9 cellular contexts compared by ENCODE assay signal in genomic region chr10:48792687-48793096, GRCh38.
DNase-seq lines count a peak whose midpoint lies in the region; TF ChIP-seq lines count a peak whose summit lies in the region.
"Had no signal": no experiment of that assay in that cellular context is flagged by ENCODE, and none has a peak within 500 bp of the region (broad histone marks: within the 10 kb centered on the region; RNA-seq: fewer than 3 reads in every experiment).

No MANE protein-coding gene starts in this region.

- H3K4me1 ChIP-seq in MM.1S (ENCODE audit: low read length) = no peaks in the 10 kb centered on the region

- H3K4me3 Mint-ChIP-seq in activated CD4-positive, alpha-beta memory T cell treated with anti-CD3 and anti-CD28 coated beads, Interleukin-2, amount 10 ng/mL, durations not matched to agents 7 days and 5 days = no peak overlapping the region
- no peak overlapping the region for H3K4me3 Mint-ChIP-seq in activated CD4-positive, alpha-beta memory T cell treated with anti-CD3 and anti-CD28 coated beads for 36 hours
- H3K4me3 Mint-ChIP-seq in osteocyte (ENCODE audit: unreplicated experiment) (no peak overlapping the region), mesothelial cell of epicardium (no peak overlapping the region)

- no peaks in the 10 kb centered on the region for H3K79me2 ChIP-seq in MM.1S (ENCODE audit: low read length)

- H2AFZ ChIP-seq in MM.1S (ENCODE audit: low read length) = no peak overlapping the region

- no peaks in the 10 kb centered on the region for H4K20me1 ChIP-seq in MM.1S (ENCODE audit: insufficient read depth, low read length)

- no peaks in the 10 kb centered on the region for H3K9me3 ChIP-seq in MM.1S (replicated peaks; ENCODE audit: insufficient read depth, low read length)

- TF ChIP-seq CTCF in osteocyte (IDR thresholded peaks at IDR 0.05) (no peak), mesothelial cell of epicardium (IDR thresholded peaks at IDR 0.05; ENCODE audit: unreplicated experiment) (no peak), MM.1S (IDR thresholded peaks at IDR 0.05; ENCODE audit: low read length) (no peak)

- H3K4me1 Mint-ChIP-seq in activated CD4-positive, alpha-beta memory T cell treated with anti-CD3 and anti-CD28 coated beads, Interleukin-2, amount 10 ng/mL, durations not matched to agents 7 days and 5 days = peaks cover 7% of the 10 kb centered on the region
- H3K4me1 Mint-ChIP-seq in activated CD4-positive, alpha-beta memory T cell treated with anti-CD3 and anti-CD28 coated beads for 36 hours (ENCODE audit: low read depth) = no peaks in the 10 kb centered on the region
- H3K4me1 Mint-ChIP-seq in osteocyte (ENCODE audit: unreplicated experiment) = no peaks in the 10 kb centered on the region
- no peaks in the 10 kb centered on the region for H3K4me1 Mint-ChIP-seq in mesothelial cell of epicardium

- POLR2A ChIA-PET in activated CD4-positive, alpha-beta memory T cell treated with anti-CD3 and anti-CD28 coated beads, Interleukin-2, amount 10 ng/mL, durations not matched to agents 7 days and 5 days (lab: Charles Lee) = interaction anchor here (0.7 kb wide), 1 partner anchor 10 kb away, joined by 4 read pairs; no protein-coding TSS in a partner anchor
- POLR2A ChIA-PET in activated CD4-positive, alpha-beta memory T cell treated with anti-CD3 and anti-CD28 coated beads for 36 hours (lab: Charles Lee) = no interaction called here

- CTCF ChIA-PET in activated CD4-positive, alpha-beta memory T cell treated with anti-CD3 and anti-CD28 coated beads, Interleukin-2, amount 10 ng/mL, durations not matched to agents 7 days and 5 days (lab: Charles Lee) = interaction anchor here (0.5 to 1.0 kb wide), 4 partner anchors 10 to 136 kb away, joined by 3 read pairs; no protein-coding TSS in a partner anchor
- CTCF ChIA-PET in activated CD4-positive, alpha-beta memory T cell treated with anti-CD3 and anti-CD28 coated beads for 36 hours (lab: Charles Lee) = no interaction called here

- no peak overlapping the region for H3K9ac ChIP-seq in MM.1S (ENCODE audit: low read length)

- no peak overlapping the region for H3K4me3 ChIP-seq in MM.1S (ENCODE audit: low read length)

- H3K27ac ChIP-seq in epithelial cell of prostate (peak overlapping the region; percentile 48), MM.1S (ENCODE audit: low read length) (no peak overlapping the region)

- no peaks in the 10 kb centered on the region for H3F3A ChIP-seq in MM.1S (ENCODE audit: insufficient read depth, low read length)

- no peaks in the 10 kb centered on the region for H3K36me3 Mint-ChIP-seq in activated CD4-positive, alpha-beta memory T cell treated with anti-CD3 and anti-CD28 coated beads, Interleukin-2, amount 10 ng/mL, durations not matched to agents 7 days and 5 days (ENCODE audit: low read depth)
- H3K36me3 Mint-ChIP-seq in activated CD4-positive, alpha-beta memory T cell treated with anti-CD3 and anti-CD28 coated beads for 36 hours = no peaks in the 10 kb centered on the region
- H3K36me3 Mint-ChIP-seq in osteocyte (ENCODE audit: unreplicated experiment) = no peaks in the 10 kb centered on the region
- H3K36me3 Mint-ChIP-seq in mesothelial cell of epicardium = no peaks in the 10 kb centered on the region

- H3K4me2 ChIP-seq in MM.1S (ENCODE audit: low read depth, low read length) = no peak overlapping the region

- H3K27me3 ChIP-seq in MM.1S (replicated peaks; ENCODE audit: insufficient read depth, low read length) = no peaks in the 10 kb centered on the region

- intact Hi-C loops in activated CD4-positive, alpha-beta memory T cell treated with anti-CD3 and anti-CD28 coated beads for 36 hours (cut with micrococcal nuclease) = loop anchor here (5.0 kb wide), 1 partner anchor 385 kb away; no protein-coding TSS in a partner anchor

- H3K9me2 ChIP-seq in MM.1S (replicated peaks; ENCODE audit: insufficient read depth, low read length) = no peaks in the 10 kb centered on the region

- DNase-seq in activated CD4-positive, alpha-beta memory T cell treated with anti-CD3 and anti-CD28 coated beads, Interleukin-2, amount 10 ng/mL, durations not matched to agents 7 days and 5 days = peak; percentile 23
- no peak for DNase-seq in activated CD4-positive, alpha-beta memory T cell treated with anti-CD3 and anti-CD28 coated beads for 36 hours
- DNase-seq in OCI-M1 (lab: John Stamatoyannopoulos, UW) (peak; percentile 20), epithelial cell of prostate (ENCODE audit: low read depth, low spot score) (peak; percentile 67), osteocyte (ENCODE audit: extremely low spot score, unreplicated experiment) (peak; percentile 10), mesothelial cell of epicardium (ENCODE audit: low spot score in 2 of 2, unreplicated experiment in 2 of 2) (no peak), MM.1S (no peak)
- no peak for DNase-seq in stimulated activated CD4-positive, alpha-beta T cell treated with anti-CD3 and anti-CD28 coated beads, Interleukin-1b, Interleukin-23, amount 100 ng/mL, for 48 hours
- DNase-seq: NCI-H1694 treated with DMSO at 0.1 percent for 48 hours had no signal

- H3K27me3 Mint-ChIP-seq in activated CD4-positive, alpha-beta memory T cell treated with anti-CD3 and anti-CD28 coated beads, Interleukin-2, amount 10 ng/mL, durations not matched to agents 7 days and 5 days = peaks cover 33% of the 10 kb centered on the region
- H3K27me3 Mint-ChIP-seq in activated CD4-positive, alpha-beta memory T cell treated with anti-CD3 and anti-CD28 coated beads for 36 hours = peaks cover 5% of the 10 kb centered on the region
- H3K27me3 Mint-ChIP-seq in osteocyte (ENCODE audit: unreplicated experiment) = peaks cover 3% of the 10 kb centered on the region
- peaks cover 46% of the 10 kb centered on the region for H3K27me3 Mint-ChIP-seq in mesothelial cell of epicardium (ENCODE audit: low read depth)

- no peaks in the 10 kb centered on the region for H3K9me3 Mint-ChIP-seq in activated CD4-positive, alpha-beta memory T cell treated with anti-CD3 and anti-CD28 coated beads, Interleukin-2, amount 10 ng/mL, durations not matched to agents 7 days and 5 days
- H3K9me3 Mint-ChIP-seq in activated CD4-positive, alpha-beta memory T cell treated with anti-CD3 and anti-CD28 coated beads for 36 hours = no peaks in the 10 kb centered on the region
- H3K9me3 Mint-ChIP-seq in osteocyte (ENCODE audit: unreplicated experiment) (no peaks in the 10 kb centered on the region), mesothelial cell of epicardium (no peaks in the 10 kb centered on the region)

- H3K27ac Mint-ChIP-seq in activated CD4-positive, alpha-beta memory T cell treated with anti-CD3 and anti-CD28 coated beads, Interleukin-2, amount 10 ng/mL, durations not matched to agents 7 days and 5 days = peak overlapping the region; percentile 14
- no peak overlapping the region for H3K27ac Mint-ChIP-seq in activated CD4-positive, alpha-beta memory T cell treated with anti-CD3 and anti-CD28 coated beads for 36 hours
- H3K27ac Mint-ChIP-seq in osteocyte (ENCODE audit: unreplicated experiment) = no peak overlapping the region
- no peak overlapping the region for H3K27ac Mint-ChIP-seq in mesothelial cell of epicardium

- no peaks in the 10 kb centered on the region for H3K36me3 ChIP-seq in MM.1S (replicated peaks; ENCODE audit: insufficient read depth, low read length)

Comparison
In these comparisons a context has a peak if more than half of its experiments do, and no peak if none do; other contexts are left out.
1. DNase-seq: peak in activated CD4-positive, alpha-beta memory T cell treated with anti-CD3 and anti-CD28 coated beads, Interleukin-2, amount 10 ng/mL, durations not matched to agents 7 days and 5 days (single experiment), OCI-M1 (single experiment), epithelial cell of prostate (single experiment) and osteocyte (single experiment); none in activated CD4-positive, alpha-beta memory T cell treated with anti-CD3 and anti-CD28 coated beads for 36 hours (single experiment), mesothelial cell of epicardium (0 of 2), MM.1S (single experiment) and stimulated activated CD4-positive, alpha-beta T cell treated with anti-CD3 and anti-CD28 coated beads, Interleukin-1b, Interleukin-23, amount 100 ng/mL, for 48 hours (single experiment).